In genomic region chr19:38735257-38735686, GRCh38 we compare ENCODE assay signal across 8 cellular contexts. TPM values are rescaled to one million over a fixed set of nuclear protein-coding genes. Genes with fewer than 3 reads are reported as not detected.
DNase-seq lines count a peak whose midpoint lies in the region; ATAC-seq and TF ChIP-seq lines count a peak whose summit lies in the region.

No MANE protein-coding gene starts in this region.

- no peak for TF ChIP-seq POLR2A in body of pancreas (IDR thresholded peaks at IDR 0.05)
- TF ChIP-seq POLR2A in vagina (IDR thresholded peaks at IDR 0.05): no peak

- TF ChIP-seq CTCF in body of pancreas (IDR thresholded peaks at IDR 0.05) (no peak), lower lobe of right lung (IDR thresholded peaks at IDR 0.05) (no peak), vagina (IDR thresholded peaks at IDR 0.05) (no peak)

- H3K27me3 ChIP-seq in body of pancreas: no peaks in the 10 kb centered on the region
- H3K27me3 ChIP-seq in lower lobe of right lung (ENCODE audit: low read depth): no peaks in the 10 kb centered on the region
- H3K27me3 ChIP-seq in vagina: no peaks in the 10 kb centered on the region

- WGBS in body of pancreas, 2 donors: 35 to 85% methylated on average over 7 to 10 of the region's 18 CpGs

- H3K36me3 ChIP-seq in body of pancreas (replicated peaks in 1 of 2; ENCODE audit: insufficient read depth in 1 of 2, low read depth in 2 of 2) (peaks cover 0 to 3% of the 10 kb centered on the region in 2 donors), lower lobe of right lung (peaks cover 10% of the 10 kb centered on the region), vagina (peaks cover 0 to 7% of the 10 kb centered on the region in 2 donors)

- H3K9me3 ChIP-seq in body of pancreas (no peaks in the 10 kb centered on the region), lower lobe of right lung (no peaks in the 10 kb centered on the region), vagina (no peaks in the 10 kb centered on the region)

- H3K27ac ChIP-seq in body of pancreas: peak overlapping the region; percentile 46 to 92 (median 90)
- H3K27ac ChIP-seq in lower lobe of right lung: peak overlapping the region; percentile 77
- H3K27ac ChIP-seq in vagina: peak overlapping the region; percentile 69

- DNase-seq in ELF-1 (ENCODE audit: low read depth, low spot score) (peak; percentile 79), NCI-H748 treated with DMSO at 0.1 percent for 48 hours (lab: John Stamatoyannopoulos, UW) (peak; percentile 10), body of pancreas (peak in 3 of 4 donors; percentile 54 to 61 (median 57)), lower lobe of right lung (peak; percentile 59), vagina (ENCODE audit: extremely low spot score in 2 of 2) (no peak)

- ATAC-seq in body of pancreas (no peak), lower lobe of right lung (peak in 1 of 2 donors; percentile 1), GM19452 (IDR thresholded peaks at IDR 0.05; ENCODE audit: unreplicated experiment) (no peak), GM18861 (IDR thresholded peaks at IDR 0.05; ENCODE audit: unreplicated experiment) (no peak), GM21423 (IDR thresholded peaks at IDR 0.05; ENCODE audit: unreplicated experiment) (no peak)

- H3K4me1 ChIP-seq in body of pancreas (peaks cover 62% of the 10 kb centered on the region), lower lobe of right lung (peaks cover 46% of the 10 kb centered on the region), vagina (peaks cover 44% of the 10 kb centered on the region)

- intact Hi-C loops in body of pancreas (cut with DNase I) (no loop called here), lower lobe of right lung (cut with DNase I) (no loop called here), vagina (cut with DNase I) (no loop called here)

- H3K4me3 ChIP-seq in body of pancreas (no peak overlapping the region), lower lobe of right lung (peak overlapping the region; percentile 39), vagina (peak overlapping the region in 1 of 2 donors; percentile 4)

RNA-seq across cellular contexts. Expression of gene CAPN12, which starts 9.0 kb away (rescaled TPM):
- total RNA-seq in body of pancreas (10 to 100 TPM in 1 of 2 donors, 1 to 10 TPM in 1; 9.9 to 11.4 TPM), lower lobe of right lung (18.2 TPM), vagina (9.6 TPM)

RNA-seq across cellular contexts. Expression of gene LGALS7, which starts 38.0 kb away (rescaled TPM):
- not detected for total RNA-seq in body of pancreas
- not detected for total RNA-seq in lower lobe of right lung
- total RNA-seq in vagina: 269 TPM

RNA-seq across cellular contexts. Expression of gene LGALS7B, which starts 53.7 kb away (rescaled TPM):
- not detected for total RNA-seq in body of pancreas
- not detected for total RNA-seq in lower lobe of right lung
- total RNA-seq in vagina: 760 TPM

Comparison
In these comparisons a context has a peak if more than half of its experiments do, and no peak if none do; other contexts are left out.
1. DNase-seq: peak in ELF-1 (single experiment), NCI-H748 treated with DMSO at 0.1 percent for 48 hours (single experiment), body of pancreas (3 of 4) and lower lobe of right lung (single experiment); none in vagina (0 of 2).
2. RNA of gene LGALS7, which starts 38.0 kb away (total RNA-seq): 269 TPM in vagina (single experiment); not detected in body of pancreas and not detected in lower lobe of right lung (single experiment); every median in the first group is over 100 times any median in the second.
3. RNA of gene LGALS7B, which starts 53.7 kb away (total RNA-seq): 760 TPM in vagina (single experiment); not detected in lower lobe of right lung (single experiment) and not detected in body of pancreas; every median in the first group is over 100 times any median in the second.
4. Peak in every context shown above with its lines, with median percentiles within 50 percentile points of each other: H3K27ac ChIP-seq.